In genomic region chr10:104256335-104257080, GRCh38 we compare ENCODE assay signal across 8 cellular contexts. TPM values are rescaled to one million over a fixed set of nuclear protein-coding genes. Genes with fewer than 3 reads are reported as not detected.
DNase-seq lines count a peak whose midpoint lies in the region; ATAC-seq and TF ChIP-seq lines count a peak whose summit lies in the region.

No MANE protein-coding gene starts in this region.

- no peak for ATAC-seq in left cardiac atrium
- no peak for ATAC-seq in activated naive CD8-positive, alpha-beta T cell treated with anti-CD3 and anti-CD28 coated beads, Interleukin-2, amount 50 U/mL, for 24 hours
- ATAC-seq in upper lobe of right lung, result no peak
- no peak for ATAC-seq in GM21423 (IDR thresholded peaks at IDR 0.05; ENCODE audit: unreplicated experiment)

- intact Hi-C loops in left ventricle myocardium inferior (cut with micrococcal nuclease), result no loop called here
- intact Hi-C loops in left cardiac atrium (cut with DNase I), result no loop called here
- intact Hi-C loops in upper lobe of right lung (cut with DNase I), result no loop called here

- H3K27me3 ChIP-seq in left ventricle myocardium inferior (ENCODE audit: low read depth) (no peaks in the 10 kb centered on the region), liver (ENCODE audit: control insufficient read depth in 4 of 4, insufficient read depth in 4 of 4, low read length in 3 of 4) (no peaks in the 10 kb centered on the region), upper lobe of right lung (no peaks in the 10 kb centered on the region), SJCRH30 (no peaks in the 10 kb centered on the region)

- WGBS in liver, result 0% methylated on average over 1 of the region's 1 CpG

- peaks cover 61% of the 10 kb centered on the region for H3K36me3 Mint-ChIP-seq in activated naive CD8-positive, alpha-beta T cell treated with anti-CD3 and anti-CD28 coated beads, Interleukin-2, amount 50 U/mL, for 24 hours (ENCODE audit: low read depth)

- peaks cover 75% of the 10 kb centered on the region for H3K4me1 Mint-ChIP-seq in activated naive CD8-positive, alpha-beta T cell treated with anti-CD3 and anti-CD28 coated beads, Interleukin-2, amount 50 U/mL, for 24 hours

- TF ChIP-seq RAD21 in liver (IDR thresholded peaks at IDR 0.05), result peak; percentile 33 to 36

- H3K9me3 ChIP-seq in left ventricle myocardium inferior (replicated peaks), result no peaks in the 10 kb centered on the region
- no peaks in the 10 kb centered on the region for H3K9me3 ChIP-seq in liver (ENCODE audit: control insufficient read depth in 4 of 4, low read length in 3 of 4)
- no peaks in the 10 kb centered on the region for H3K9me3 ChIP-seq in upper lobe of right lung
- no peaks in the 10 kb centered on the region for H3K9me3 ChIP-seq in SJCRH30 (replicated peaks)

- H3K9ac ChIP-seq in liver (ENCODE audit: low read depth in 1 of 2, low read length in 2 of 2), result peak overlapping the region; percentile 88 to 99

- H3K36me3 ChIP-seq in left ventricle myocardium inferior (peaks cover 43% of the 10 kb centered on the region), liver (ENCODE audit: control insufficient read depth in 4 of 4, insufficient read depth in 3 of 4, low read depth in 1 of 4, low read length in 3 of 4) (peaks cover 2 to 21% (median 16%) of the 10 kb centered on the region in 4 donors), upper lobe of right lung (peaks cover 43% of the 10 kb centered on the region), SJCRH30 (peaks cover 3% of the 10 kb centered on the region; the same call in 1 of the 2 replicates)

- no peaks in the 10 kb centered on the region for H3K27me3 Mint-ChIP-seq in activated naive CD8-positive, alpha-beta T cell treated with anti-CD3 and anti-CD28 coated beads, Interleukin-2, amount 50 U/mL, for 24 hours

- peak overlapping the region; percentile 99 for H3K4me3 ChIP-seq in left ventricle myocardium inferior
- peak overlapping the region; percentile 71 to 97 (median 80) for H3K4me3 ChIP-seq in liver (ENCODE audit: low read depth in 1 of 3, low read length in 3 of 3)
- peak overlapping the region; percentile 96 for H3K4me3 ChIP-seq in upper lobe of right lung
- H3K4me3 ChIP-seq in SJCRH30, result no peak overlapping the region

- no peaks in the 10 kb centered on the region for H3K9me3 Mint-ChIP-seq in activated naive CD8-positive, alpha-beta T cell treated with anti-CD3 and anti-CD28 coated beads, Interleukin-2, amount 50 U/mL, for 24 hours

- DNase-seq in left ventricle myocardium inferior (no peak), left cardiac atrium (no peak), upper lobe of right lung (no peak), NCI-H2227 treated with DMSO at 0.1 percent for 48 hours (lab: John Stamatoyannopoulos, UW) (no peak), SJCRH30 (no peak)
- DNase-seq in activated naive CD8-positive, alpha-beta T cell treated with anti-CD3 and anti-CD28 coated beads, Interleukin-2, amount 50 U/mL, for 24 hours, result no peak

- peaks cover 78% of the 10 kb centered on the region for H3K4me1 ChIP-seq in left ventricle myocardium inferior
- peaks cover 6 to 79% (median 61%) of the 10 kb centered on the region in 4 donors for H3K4me1 ChIP-seq in liver (ENCODE audit: control insufficient read depth in 4 of 4, insufficient read depth in 4 of 4, low read length in 3 of 4)
- H3K4me1 ChIP-seq in upper lobe of right lung, result peaks cover 53% of the 10 kb centered on the region
- no peaks in the 10 kb centered on the region for H3K4me1 ChIP-seq in SJCRH30

- peak overlapping the region; percentile 90 for H3K4me3 Mint-ChIP-seq in activated naive CD8-positive, alpha-beta T cell treated with anti-CD3 and anti-CD28 coated beads, Interleukin-2, amount 50 U/mL, for 24 hours

- H3K27ac ChIP-seq in left ventricle myocardium inferior (replicated peaks), result peak overlapping the region; percentile 100
- H3K27ac ChIP-seq in liver (ENCODE audit: low read depth in 1 of 2, low read length in 2 of 2), result peak overlapping the region; percentile 99 to 100
- H3K27ac ChIP-seq in upper lobe of right lung, result peak overlapping the region; percentile 99
- H3K27ac ChIP-seq in SJCRH30, result no peak overlapping the region

- peak overlapping the region; percentile 95 for H3K27ac Mint-ChIP-seq in activated naive CD8-positive, alpha-beta T cell treated with anti-CD3 and anti-CD28 coated beads, Interleukin-2, amount 50 U/mL, for 24 hours

- TF ChIP-seq CTCF in left ventricle myocardium inferior (IDR thresholded peaks at IDR 0.05; ENCODE audit: borderline replicate concordance) (no peak), liver (IDR thresholded peaks at IDR 0.05; ENCODE audit: low read depth, low read length, missing input control) (no peak), upper lobe of right lung (IDR thresholded peaks at IDR 0.05) (no peak)

TF ChIP-seq in liver, 16 proteins besides CTCF, POLR2A, EP300 and RAD21 (continues in another document):
- TF ChIP-seq YY1 (IDR thresholded peaks at IDR 0.05), result peak; percentile 46
- TF ChIP-seq HNF4A (conservative IDR thresholded peaks at IDR 0.05), result peak; percentile 93 to 95
- peak; percentile 93 for TF ChIP-seq FOXA1 (IDR thresholded peaks at IDR 0.05)
- TF ChIP-seq RXRA (IDR thresholded peaks at IDR 0.05), result peak; percentile 70 to 87
- TF ChIP-seq NR2F2 (IDR thresholded peaks at IDR 0.05), result no peak
- peak; percentile 90 for TF ChIP-seq MAX (IDR thresholded peaks at IDR 0.05)
- TF ChIP-seq REST (IDR thresholded peaks at IDR 0.05), result peak; percentile 58
- peak; percentile 23 to 51 for TF ChIP-seq JUND (IDR thresholded peaks at IDR 0.05)
- TF ChIP-seq HNF4G (IDR thresholded peaks at IDR 0.05), result peak; percentile 79
- peak; percentile 72 for TF ChIP-seq ZBTB33 (IDR thresholded peaks at IDR 0.05)
- peak in 1 of 2 donors; percentile 83 for TF ChIP-seq EGR1 (IDR thresholded peaks at IDR 0.05; ENCODE audit: low read depth in 2 of 2)
- peak; percentile 83 for TF ChIP-seq SP1 (IDR thresholded peaks at IDR 0.05)
- TF ChIP-seq GABPA (IDR thresholded peaks at IDR 0.05 in 1 of 2, conservative IDR thresholded peaks at IDR 0.05 in 1 of 2), result peak in 1 of 2 donors; percentile 43
- peak; percentile 94 for TF ChIP-seq FOXA2 (IDR thresholded peaks at IDR 0.05)
- peak; percentile 27 for TF ChIP-seq ATF3 (IDR thresholded peaks at IDR 0.05)

RNA-seq across cellular contexts. Expression of gene GSTO1, which starts 1.8 kb away (rescaled TPM):
- total RNA-seq in left ventricle myocardium inferior (189 TPM), left cardiac atrium (100 to 1,000 TPM; 134 to 255 TPM), liver (100 to 1,000 TPM; 137 to 156 TPM), upper lobe of right lung (110 TPM)
- 100 to 1,000 TPM; 266 to 349 TPM for polyA plus RNA-seq in liver
- 51.7 and 52.2 TPM in 2 replicates for total RNA-seq in SJCRH30 (2014; rRNA removed; shearing (Covaris generic))

RNA-seq across cellular contexts. Expression of gene GSTO2, which starts 12.5 kb away (rescaled TPM):
- total RNA-seq in left ventricle myocardium inferior (0.80 TPM), left cardiac atrium (under 1 TPM; 0.82 to 0.92 TPM), liver (1 to 10 TPM; 1.0 to 4.6 TPM), upper lobe of right lung (9.1 TPM)
- 1 to 10 TPM; 1.6 to 1.8 TPM for polyA plus RNA-seq in liver
- 0.08 TPM in 1 of 2 replicates, not detected in the other for total RNA-seq in SJCRH30 (2014; rRNA removed; shearing (Covaris generic))

RNA-seq across cellular contexts. Expression of gene CFAP43, which starts 24.3 kb away (rescaled TPM):
- not detected for total RNA-seq in left ventricle myocardium inferior
- under 1 TPM in 1 of 2 donors, not detected in 1; 0.29 TPM for total RNA-seq in left cardiac atrium
- under 1 TPM; 0.17 to 0.33 TPM for total RNA-seq in liver
- polyA plus RNA-seq in liver, result under 1 TPM; 0.10 to 0.13 TPM
- total RNA-seq in upper lobe of right lung, result 0.75 TPM
- not detected in 2 replicates for total RNA-seq in SJCRH30 (2014; rRNA removed; shearing (Covaris generic))
